In genomic region chr12:12474931-12475485, GRCh38 we compare ENCODE assay signal across 8 cellular contexts.
A peak's percentile ranks its signal among the peaks of the same experiment; 100 is the strongest.
DNase-seq lines count a peak whose midpoint lies in the region; ATAC-seq and TF ChIP-seq lines count a peak whose summit lies in the region.

No MANE protein-coding gene starts in this region.

- no peaks in the 10 kb centered on the region for H3K27me3 Mint-ChIP-seq in CD4-positive, CD25-positive, alpha-beta regulatory T cell
- no peaks in the 10 kb centered on the region for H3K27me3 Mint-ChIP-seq in activated T-helper 2 cell treated with anti-CD3 and anti-CD28 coated beads, Interferon-gamma antibody, Interleukin-2, Interleukin-4, amounts not matched to agents 10 μg/mL and 5 μg/mL and 100 μg/mL, durations not matched to agents 14 hours and 24 hours and 36 hours (ENCODE audit: low read depth)
- H3K27me3 Mint-ChIP-seq in natural killer cell (ENCODE audit: low read depth in 2 of 2) = no peaks in the 10 kb centered on the region

- peak overlapping the region; percentile 88 for H3K27ac ChIP-seq in CD4-positive, CD25-positive, alpha-beta regulatory T cell (ENCODE audit: insufficient read depth, low read length, poor library complexity, severe bottlenecking)

- peak overlapping the region; percentile 65 to 77 (median 70) for H3K4me3 Mint-ChIP-seq in CD4-positive, CD25-positive, alpha-beta regulatory T cell
- H3K4me3 Mint-ChIP-seq in activated T-helper 2 cell treated with anti-CD3 and anti-CD28 coated beads, Interferon-gamma antibody, Interleukin-2, Interleukin-4, amounts not matched to agents 10 μg/mL and 5 μg/mL and 100 μg/mL, durations not matched to agents 14 hours and 24 hours and 36 hours (ENCODE audit: low read depth) = peak overlapping the region; percentile 74
- H3K4me3 Mint-ChIP-seq in natural killer cell = no peak overlapping the region

- no peak for TF ChIP-seq CTCF in natural killer cell (IDR thresholded peaks at IDR 0.05)

- peak overlapping the region; percentile 62 for H3K4me3 ChIP-seq in CD4-positive, CD25-positive, alpha-beta regulatory T cell (ENCODE audit: low read depth, low read length)

- H3K36me3 Mint-ChIP-seq in CD4-positive, CD25-positive, alpha-beta regulatory T cell = peaks cover 60% of the 10 kb centered on the region
- peaks cover 80% of the 10 kb centered on the region for H3K36me3 Mint-ChIP-seq in activated T-helper 2 cell treated with anti-CD3 and anti-CD28 coated beads, Interferon-gamma antibody, Interleukin-2, Interleukin-4, amounts not matched to agents 10 μg/mL and 5 μg/mL and 100 μg/mL, durations not matched to agents 14 hours and 24 hours and 36 hours (ENCODE audit: low read depth)
- H3K36me3 Mint-ChIP-seq in natural killer cell = no peaks in the 10 kb centered on the region

- peaks cover 0 to 3% (median 0%) of the 10 kb centered on the region in 7 donors for H3K9me3 Mint-ChIP-seq in CD4-positive, CD25-positive, alpha-beta regulatory T cell
- no peaks in the 10 kb centered on the region for H3K9me3 Mint-ChIP-seq in activated T-helper 2 cell treated with anti-CD3 and anti-CD28 coated beads, Interferon-gamma antibody, Interleukin-2, Interleukin-4, amounts not matched to agents 10 μg/mL and 5 μg/mL and 100 μg/mL, durations not matched to agents 14 hours and 24 hours and 36 hours
- H3K9me3 Mint-ChIP-seq in natural killer cell = no peaks in the 10 kb centered on the region

- intact Hi-C loops in activated T-helper 2 cell treated with anti-CD3 and anti-CD28 coated beads, Interferon-gamma antibody, Interleukin-2, Interleukin-4, amounts not matched to agents 10 μg/mL and 5 μg/mL and 100 μg/mL, durations not matched to agents 14 hours and 24 hours and 36 hours (cut with micrococcal nuclease) = loop anchor here (1.0 to 2.0 kb wide), 8 partner anchors 9 to 229 kb away; partner anchors contain the start of gene DUSP16
- intact Hi-C loops in natural killer cell (cut with micrococcal nuclease) = loop anchor here (1.0 kb wide), 1 partner anchor 99 kb away; no protein-coding TSS in a partner anchor

- H3K27ac Mint-ChIP-seq in CD4-positive, CD25-positive, alpha-beta regulatory T cell = peak overlapping the region; percentile 98 to 99 (median 98)
- peak overlapping the region; percentile 96 for H3K27ac Mint-ChIP-seq in activated T-helper 2 cell treated with anti-CD3 and anti-CD28 coated beads, Interferon-gamma antibody, Interleukin-2, Interleukin-4, amounts not matched to agents 10 μg/mL and 5 μg/mL and 100 μg/mL, durations not matched to agents 14 hours and 24 hours and 36 hours
- peak overlapping the region; percentile 48 to 87 for H3K27ac Mint-ChIP-seq in natural killer cell

- in situ Hi-C loops in KBM-7 (cut with MboI; ENCODE audit: low pct_unique_long_range_greater_than_20kb, low sequenced_read_pairs) = no loop called here

- ATAC-seq in CD4-positive, CD25-positive, alpha-beta regulatory T cell (ENCODE audit: low read depth in 2 of 2) = peak; percentile 86 to 87
- peak; percentile 85 for ATAC-seq in GM19438 (IDR thresholded peaks at IDR 0.05; ENCODE audit: low read depth, unreplicated experiment)
- ATAC-seq in HG03457 (IDR thresholded peaks at IDR 0.05; ENCODE audit: unreplicated experiment) = peak; percentile 92
- ATAC-seq in natural killer cell = peak; percentile 87 to 90 (median 87)

- peaks cover 65% of the 10 kb centered on the region for H3K4me1 ChIP-seq in CD4-positive, CD25-positive, alpha-beta regulatory T cell (ENCODE audit: control insufficient read depth, insufficient read depth, low read length, poor library complexity, severe bottlenecking)

- DNase-seq in CD4-positive, CD25-positive, alpha-beta regulatory T cell = peak; percentile 51 to 95 (median 82)
- peak; percentile 56 for DNase-seq in activated T-helper 2 cell treated with anti-CD3 and anti-CD28 coated beads, Interferon-gamma antibody, Interleukin-2, Interleukin-4, amounts not matched to agents 10 μg/mL and 5 μg/mL and 100 μg/mL, durations not matched to agents 14 hours and 24 hours and 36 hours (ENCODE audit: low spot score)
- DNase-seq in natural killer cell (no peak), SHP77 (lab: John Stamatoyannopoulos, UW) (no peak), NOMO-1 treated with dmso at 0.1 percent for 144 hours (lab: John Stamatoyannopoulos, UW; ENCODE audit: unreplicated experiment) (no peak), KBM-7 (no peak)

- H3K9me3 ChIP-seq in CD4-positive, CD25-positive, alpha-beta regulatory T cell (ENCODE audit: control insufficient read depth in 2 of 2, low read length in 2 of 2) = no peaks in the 10 kb centered on the region

- no peaks in the 10 kb centered on the region for H3K27me3 ChIP-seq in CD4-positive, CD25-positive, alpha-beta regulatory T cell (ENCODE audit: control insufficient read depth, insufficient read depth, low read length)

- H3K4me1 Mint-ChIP-seq in CD4-positive, CD25-positive, alpha-beta regulatory T cell = peaks cover 17 to 80% (median 51%) of the 10 kb centered on the region in 4 donors
- peaks cover 72% of the 10 kb centered on the region for H3K4me1 Mint-ChIP-seq in activated T-helper 2 cell treated with anti-CD3 and anti-CD28 coated beads, Interferon-gamma antibody, Interleukin-2, Interleukin-4, amounts not matched to agents 10 μg/mL and 5 μg/mL and 100 μg/mL, durations not matched to agents 14 hours and 24 hours and 36 hours (ENCODE audit: low read depth)
- peaks cover 26 to 30% of the 10 kb centered on the region in 2 donors for H3K4me1 Mint-ChIP-seq in natural killer cell

- peaks cover 41% of the 10 kb centered on the region for H3K36me3 ChIP-seq in CD4-positive, CD25-positive, alpha-beta regulatory T cell (ENCODE audit: control insufficient read depth, insufficient read depth, low read length)

Comparison
In these comparisons a context has a peak if more than half of its experiments do, and no peak if none do; other contexts are left out.
1. DNase-seq: peak in CD4-positive, CD25-positive, alpha-beta regulatory T cell (3 of 3) and activated T-helper 2 cell treated with anti-CD3 and anti-CD28 coated beads, Interferon-gamma antibody, Interleukin-2, Interleukin-4, amounts not matched to agents 10 μg/mL and 5 μg/mL and 100 μg/mL, durations not matched to agents 14 hours and 24 hours and 36 hours (single experiment); none in natural killer cell (single experiment), SHP77 (0 of 2), NOMO-1 treated with dmso at 0.1 percent for 144 hours (single experiment) and KBM-7 (single experiment).
2. Peak in every context shown above with its lines, with median percentiles within 50 percentile points of each other: ATAC-seq and H3K27ac Mint-ChIP-seq.